In genomic region chr1:24963099-24963872, GRCh38 we compare ENCODE assay signal across 1 cellular context.
A peak's percentile ranks its signal among the peaks of the same experiment; 100 is the strongest.
TF ChIP-seq lines count a peak whose summit lies in the region.

No MANE protein-coding gene starts in this region.

TF ChIP-seq in GM12878, 131 proteins besides CTCF, POLR2A, EP300 and RAD21 (continued from another document):
- TF ChIP-seq SKIL (IDR thresholded peaks at IDR 0.05; ENCODE audit: low read depth, poor library complexity, severe bottlenecking) (peak; percentile 37), SIN3A (IDR thresholded peaks at IDR 0.05; ENCODE audit: low read depth, low read length) (no peak), SREBF1 (IDR thresholded peaks at IDR 0.05; ENCODE audit: low read length) (no peak), KAT2A (conservative IDR thresholded peaks at IDR 0.05; ENCODE audit: control insufficient read depth, low read depth, low read length) (no peak)
TF ChIP-seq in GM12878: peak in this region for 15.
